In genomic region chr7:99386584-99387238, GRCh38 we compare ENCODE assay signal across 8 cellular contexts. TPM values are rescaled to one million over a fixed set of nuclear protein-coding genes. Genes with fewer than 3 reads are reported as not detected.
DNase-seq lines count a peak whose midpoint lies in the region; TF ChIP-seq lines count a peak whose summit lies in the region.

No MANE protein-coding gene starts in this region.

- peak; percentile 49 for DNase-seq in EL
- peak; percentile 71 for DNase-seq in HuH-7 (ENCODE audit: low spot score)
- peak; percentile 34 for DNase-seq in activated CD4-positive, alpha-beta T cell treated with anti-CD3 and anti-CD28 coated beads, Interleukin-2, amount 50 U/mL, for 1 hour
- peak; percentile 68 to 71 for DNase-seq in lung microvascular endothelial cell (ENCODE audit: low read depth in 2 of 2)
- DNase-seq in NCI-H1436 treated with DMSO at 0.1 percent for 48 hours (lab: John Stamatoyannopoulos, UW) = no peak
- no peak for DNase-seq in endothelial cell (ENCODE audit: low spot score)
- DNase-seq in DMS114 treated with DMSO at 0.1 percent for 48 hours (lab: John Stamatoyannopoulos, UW; ENCODE audit: unreplicated experiment) = no peak
- DNase-seq in NCI-H774 (lab: John Stamatoyannopoulos, UW) = no peak

- no peak overlapping the region for H3K4me3 Mint-ChIP-seq in endothelial cell (ENCODE audit: unreplicated experiment)

- no peak for TF ChIP-seq CTCF in endothelial cell (IDR thresholded peaks at IDR 0.05; ENCODE audit: unreplicated experiment)

- peaks cover 7% of the 10 kb centered on the region for H3K27me3 Mint-ChIP-seq in endothelial cell (ENCODE audit: unreplicated experiment)

- no peak overlapping the region for H3K27ac Mint-ChIP-seq in endothelial cell (ENCODE audit: unreplicated experiment)

- H3K9me3 Mint-ChIP-seq in endothelial cell (ENCODE audit: unreplicated experiment) = no peaks in the 10 kb centered on the region

- peaks cover 20% of the 10 kb centered on the region for H3K36me3 Mint-ChIP-seq in endothelial cell (ENCODE audit: low read depth, unreplicated experiment)

- no peaks in the 10 kb centered on the region for H3K4me1 Mint-ChIP-seq in endothelial cell (ENCODE audit: unreplicated experiment)

RNA-seq across cellular contexts. Expression of gene ARPC1B, which starts 12.2 kb away (rescaled TPM):
- total RNA-seq in lung microvascular endothelial cell (275 and 340 TPM in 2 replicates), endothelial cell (ENCODE audit: unreplicated experiment) (124 TPM)

RNA-seq across cellular contexts. Expression of gene PDAP1, which starts 21.7 kb away (rescaled TPM):
- total RNA-seq in lung microvascular endothelial cell = 15.7 and 17.9 TPM in 2 replicates
- total RNA-seq in endothelial cell (ENCODE audit: unreplicated experiment) = 107 TPM

RNA-seq across cellular contexts. Expression of gene BUD31, which starts 22.1 kb away (rescaled TPM):
- total RNA-seq in lung microvascular endothelial cell = 73.0 and 75.0 TPM in 2 replicates
- total RNA-seq in endothelial cell (ENCODE audit: unreplicated experiment) = 73.4 TPM

RNA-seq across cellular contexts. Expression of gene PTCD1, which starts 51.9 kb away (rescaled TPM):
- 3.1 and 4.2 TPM in 2 replicates for total RNA-seq in lung microvascular endothelial cell
- 7.1 TPM for total RNA-seq in endothelial cell (ENCODE audit: unreplicated experiment)

RNA-seq across cellular contexts. Expression of gene CPSF4, which starts 52.0 kb away (rescaled TPM):
- 16.3 and 17.4 TPM in 2 replicates for total RNA-seq in lung microvascular endothelial cell
- 40.5 TPM for total RNA-seq in endothelial cell (ENCODE audit: unreplicated experiment)

Comparison
In these comparisons a context has a peak if more than half of its experiments do, and no peak if none do; other contexts are left out.
1. DNase-seq: peak in EL (single experiment), HuH-7 (single experiment), activated CD4-positive, alpha-beta T cell treated with anti-CD3 and anti-CD28 coated beads, Interleukin-2, amount 50 U/mL, for 1 hour (single experiment) and lung microvascular endothelial cell (2 of 2); none in NCI-H1436 treated with DMSO at 0.1 percent for 48 hours (single experiment), endothelial cell (single experiment), DMS114 treated with DMSO at 0.1 percent for 48 hours (single experiment) and NCI-H774 (single experiment).